In genomic region chr16:67928561-67929364, GRCh38 we compare ENCODE assay signal across 8 cellular contexts. TPM values are rescaled to one million over a fixed set of nuclear protein-coding genes. Genes with fewer than 3 reads are reported as not detected.
DNase-seq lines count a peak whose midpoint lies in the region; ATAC-seq and TF ChIP-seq lines count a peak whose summit lies in the region.

No MANE protein-coding gene starts in this region.

- H3K9me3 ChIP-seq in lower lobe of right lung, result no peaks in the 10 kb centered on the region

- DNase-seq in CD1c-positive myeloid dendritic cell (ENCODE audit: extremely low spot score) (peak; percentile 65), GOT3 (lab: John Stamatoyannopoulos, UW) (peak; percentile 26), NCI-H226 (peak; percentile 21), cerebellum (ENCODE audit: low spot score) (peak; percentile 89), lower lobe of right lung (peak; percentile 76)
- peak; percentile 74 to 78 for DNase-seq in activated CD4-positive, alpha-beta T cell treated with anti-CD3 and anti-CD28 coated beads for 4 hours
- peak; percentile 48 for DNase-seq in stimulated activated CD8-positive, alpha-beta memory T cell treated with anti-CD3 and anti-CD28 coated beads, Interleukin-12 subunit alpha, Interleukin-12 subunit beta, amount 100 ng/mL, for 4 hours (ENCODE audit: low read depth)

- peaks cover 26% of the 10 kb centered on the region for H3K4me1 ChIP-seq in lower lobe of right lung

- TF ChIP-seq CTCF in lower lobe of right lung (IDR thresholded peaks at IDR 0.05), result peak; percentile 77

- H3K36me3 ChIP-seq in lower lobe of right lung, result peaks cover 62% of the 10 kb centered on the region

- H3K27ac ChIP-seq in lower lobe of right lung, result no peak overlapping the region

- peak; percentile 76 to 78 for ATAC-seq in lower lobe of right lung
- ATAC-seq in HG03439 (IDR thresholded peaks at IDR 0.05; ENCODE audit: unreplicated experiment), result no peak

- H3K27me3 ChIP-seq in lower lobe of right lung (ENCODE audit: low read depth), result no peaks in the 10 kb centered on the region

- intact Hi-C loops in lower lobe of right lung (cut with DNase I), result no loop called here

- no peak overlapping the region for H3K4me3 ChIP-seq in lower lobe of right lung

RNA-seq across cellular contexts. Expression of gene CTRL, which starts 2.9 kb away (rescaled TPM):
- total RNA-seq in cerebellum (2.9 TPM), lower lobe of right lung (0.59 TPM)

RNA-seq across cellular contexts. Expression of gene PSMB10, which starts 7.9 kb away (rescaled TPM):
- total RNA-seq in cerebellum (11.2 TPM), lower lobe of right lung (82.7 TPM)

RNA-seq across cellular contexts. Expression of gene LCAT, which starts 15.2 kb away (rescaled TPM):
- total RNA-seq in cerebellum, result 23.2 TPM
- total RNA-seq in lower lobe of right lung, result 33.8 TPM

RNA-seq across cellular contexts. Expression of gene PSKH1, which starts 35.7 kb away (rescaled TPM):
- total RNA-seq in cerebellum (14.0 TPM), lower lobe of right lung (28.3 TPM)

RNA-seq across cellular contexts. Expression of gene SLC12A4, which starts 39.7 kb away (rescaled TPM):
- total RNA-seq in cerebellum (44.6 TPM), lower lobe of right lung (80.3 TPM)

Comparison
In these comparisons a context has a peak if more than half of its experiments do, and no peak if none do; other contexts are left out.
1. DNase-seq: peak in every context shown above with its lines; median percentile 89 in cerebellum; 76 in activated CD4-positive, alpha-beta T cell treated with anti-CD3 and anti-CD28 coated beads for 4 hours; 76 in lower lobe of right lung; 65 in CD1c-positive myeloid dendritic cell; 48 in stimulated activated CD8-positive, alpha-beta memory T cell treated with anti-CD3 and anti-CD28 coated beads, Interleukin-12 subunit alpha, Interleukin-12 subunit beta, amount 100 ng/mL, for 4 hours; 26 in GOT3; 21 in NCI-H226.